Comparison of ENCODE assay signal across 30 cellular contexts in genomic region chr1:20947409-20947808, GRCh38.
"Had no signal": no experiment of that assay in that cellular context is flagged by ENCODE, and none has a peak within 500 bp of the region (broad histone marks: within the 10 kb centered on the region; RNA-seq: fewer than 3 reads in every experiment).

No MANE protein-coding gene starts in this region.

- H3K9ac ChIP-seq: parathyroid adenoma had no signal

- DNase-seq: activated CD4-positive, alpha-beta T cell treated with anti-CD3 and anti-CD28 coated beads for 1 hour; activated CD8-positive, alpha-beta memory T cell treated with anti-CD3 and anti-CD28 coated beads, Interleukin-2, amount 10 ng/mL, durations not matched to agents 7 days and 5 days; activated CD8-positive, alpha-beta T cell treated with anti-CD3 and anti-CD28 coated beads, Interleukin-2, amount 10 ng/mL, durations not matched to agents 7 days and 5 days; activated effector memory CD4-positive, alpha-beta T cell treated with Interleukin-2 at 50 U/mL for 16 hours; activated naive CD4-positive, alpha-beta T cell treated with Interleukin-2 at 50 U/mL for 16 hours; activated T-cell treated with anti-CD3 and anti-CD28 coated beads, Interleukin-2, amount 50 U/mL, for 48 hours; amniotic stem cell; caudate nucleus; esophagus squamous epithelium; foreskin melanocyte; left cardiac atrium; left ventricle myocardium superior; nucleus accumbens; psoas muscle; sigmoid colon; small intestine; stimulated activated CD4-positive, alpha-beta T cell treated with anti-CD3 and anti-CD28 coated beads, Interleukin-4, amount 100 ng/mL, for 24 hours; substantia nigra; SW 1271 had no signal

- H3K27me3 ChIP-seq: esophagus squamous epithelium, hepatocyte, sigmoid colon, vagina had no signal

- H3K4me1 ChIP-seq: esophagus squamous epithelium, parathyroid adenoma, sigmoid colon, vagina had no signal

- ATAC-seq: activated CD8-positive, alpha-beta memory T cell treated with anti-CD3 and anti-CD28 coated beads, Interleukin-2, amount 10 ng/mL, durations not matched to agents 7 days and 5 days; activated CD8-positive, alpha-beta T cell treated with anti-CD3 and anti-CD28 coated beads, Interleukin-2, amount 10 ng/mL, durations not matched to agents 7 days and 5 days; left cardiac atrium; left ventricle myocardium superior; psoas muscle; stimulated activated effector memory CD8-positive, alpha-beta T cell treated with anti-CD3 and anti-CD28 coated beads, Interleukin-12 subunit alpha, Interleukin-12 subunit beta, amount 100 ng/mL, for 72 hours had no signal

- H3K36me3 ChIP-seq: vagina had no signal

- H3K27ac Mint-ChIP-seq: activated CD8-positive, alpha-beta memory T cell treated with anti-CD3 and anti-CD28 coated beads, Interleukin-2, amount 10 ng/mL, durations not matched to agents 7 days and 5 days; activated CD8-positive, alpha-beta T cell treated with anti-CD3 and anti-CD28 coated beads, Interleukin-2, amount 10 ng/mL, durations not matched to agents 7 days and 5 days; activated naive CD8-positive, alpha-beta T cell; stimulated activated effector memory CD8-positive, alpha-beta T cell treated with anti-CD3 and anti-CD28 coated beads, Interleukin-12 subunit alpha, Interleukin-12 subunit beta, amount 100 ng/mL, for 72 hours; stimulated activated naive CD8-positive, alpha-beta T cell treated with anti-CD3 and anti-CD28 coated beads, Interleukin-15, Interleukin-2, amounts not matched to agents 100 ng/mL and 50 ng/mL, for 24 hours; T-helper 1 cell treated with Interleukin-12 subunit alpha and Interleukin-12 subunit beta and Interleukin-4 antibody, amounts not matched to agents 30 μg/mL and 1 μg/mL, for 36 hours; type B pancreatic cell had no signal

- H3K4me3 ChIP-seq: esophagus squamous epithelium, hepatocyte, psoas muscle, sigmoid colon, vagina had no signal

- FAIRE-seq: astrocyte, keratinocyte, small intestine had no signal

- H3K79me2 ChIP-seq: hepatocyte, parathyroid adenoma had no signal

- H3K4me3 Mint-ChIP-seq: activated CD8-positive, alpha-beta memory T cell treated with anti-CD3 and anti-CD28 coated beads, Interleukin-2, amount 10 ng/mL, durations not matched to agents 7 days and 5 days; activated CD8-positive, alpha-beta T cell treated with anti-CD3 and anti-CD28 coated beads, Interleukin-2, amount 10 ng/mL, durations not matched to agents 7 days and 5 days; activated naive CD8-positive, alpha-beta T cell; nephron; stimulated activated effector memory CD8-positive, alpha-beta T cell treated with anti-CD3 and anti-CD28 coated beads, Interleukin-12 subunit alpha, Interleukin-12 subunit beta, amount 100 ng/mL, for 72 hours; stimulated activated naive CD8-positive, alpha-beta T cell treated with anti-CD3 and anti-CD28 coated beads, Interleukin-15, Interleukin-2, amounts not matched to agents 100 ng/mL and 50 ng/mL, for 24 hours; T-helper 1 cell treated with Interleukin-12 subunit alpha and Interleukin-12 subunit beta and Interleukin-4 antibody, amounts not matched to agents 30 μg/mL and 1 μg/mL, for 36 hours; type B pancreatic cell had no signal

- H2AFZ ChIP-seq: hepatocyte, parathyroid adenoma had no signal

- H3K27me3 Mint-ChIP-seq: activated CD8-positive, alpha-beta memory T cell treated with anti-CD3 and anti-CD28 coated beads, Interleukin-2, amount 10 ng/mL, durations not matched to agents 7 days and 5 days; activated naive CD8-positive, alpha-beta T cell; stimulated activated naive CD8-positive, alpha-beta T cell treated with anti-CD3 and anti-CD28 coated beads, Interleukin-15, Interleukin-2, amounts not matched to agents 100 ng/mL and 50 ng/mL, for 24 hours; type B pancreatic cell had no signal

- H3K4me1 Mint-ChIP-seq: activated CD8-positive, alpha-beta memory T cell treated with anti-CD3 and anti-CD28 coated beads, Interleukin-2, amount 10 ng/mL, durations not matched to agents 7 days and 5 days; nephron; stimulated activated effector memory CD8-positive, alpha-beta T cell treated with anti-CD3 and anti-CD28 coated beads, Interleukin-12 subunit alpha, Interleukin-12 subunit beta, amount 100 ng/mL, for 72 hours had no signal

- H3K9me3 ChIP-seq: esophagus squamous epithelium, psoas muscle, sigmoid colon, vagina had no signal

- H3K4me2 ChIP-seq: hepatocyte had no signal

- H3K9me3 Mint-ChIP-seq: nephron; stimulated activated effector memory CD8-positive, alpha-beta T cell treated with anti-CD3 and anti-CD28 coated beads, Interleukin-12 subunit alpha, Interleukin-12 subunit beta, amount 100 ng/mL, for 72 hours; stimulated activated naive CD8-positive, alpha-beta T cell treated with anti-CD3 and anti-CD28 coated beads, Interleukin-15, Interleukin-2, amounts not matched to agents 100 ng/mL and 50 ng/mL, for 24 hours; T-helper 1 cell treated with Interleukin-12 subunit alpha and Interleukin-12 subunit beta and Interleukin-4 antibody, amounts not matched to agents 30 μg/mL and 1 μg/mL, for 36 hours; type B pancreatic cell had no signal

- H3K27ac ChIP-seq: esophagus squamous epithelium, hepatocyte, parathyroid adenoma, psoas muscle, sigmoid colon, vagina had no signal
